Comparison of ENCODE assay signal across 9 cellular contexts in the genomic region with DNA sequence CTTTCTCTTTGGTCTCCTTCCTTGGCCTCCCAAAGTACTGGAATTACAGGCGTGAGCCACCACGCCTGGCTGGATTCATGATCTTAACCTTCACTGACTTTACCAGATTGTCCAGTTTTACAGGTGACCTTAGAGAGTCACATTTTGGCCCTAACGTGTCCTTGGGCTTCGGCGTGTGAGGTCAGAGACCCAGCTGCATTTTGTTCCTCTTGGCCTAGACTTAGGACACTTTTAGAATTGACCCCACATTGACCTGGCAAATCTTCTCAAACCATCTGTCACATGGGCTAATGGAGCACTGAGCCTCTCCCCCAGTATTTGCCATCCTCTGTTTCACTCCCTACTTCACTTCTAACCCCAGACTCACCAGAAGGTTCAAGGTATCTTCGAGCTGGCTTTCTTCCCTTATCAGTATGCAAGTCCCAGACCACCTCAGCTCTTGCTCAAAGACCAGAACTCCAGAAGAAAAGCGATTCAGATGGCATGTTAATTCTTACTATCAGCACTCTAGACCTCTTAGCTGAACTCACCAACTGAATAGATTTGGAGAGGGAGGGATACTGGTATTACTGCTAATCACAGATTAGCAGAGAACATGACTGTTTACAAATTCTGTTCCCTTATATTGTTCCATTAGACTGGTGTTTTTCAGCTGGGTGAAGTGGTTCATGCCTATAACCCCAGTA. TPM values are rescaled to one million over a fixed set of nuclear protein-coding genes. Genes with fewer than 3 reads are reported as not detected.
A peak's percentile ranks its signal among the peaks of the same experiment; 100 is the strongest.
DNase-seq lines count a peak whose midpoint lies in the region; ATAC-seq and TF ChIP-seq lines count a peak whose summit lies in the region.
"Had no signal": no experiment of that assay in that cellular context is flagged by ENCODE, and none has a peak within 500 bp of the region (broad histone marks: within the 10 kb centered on the region; RNA-seq: fewer than 3 reads in every experiment).

No MANE protein-coding gene starts in this region.

- no peaks in the 10 kb centered on the region for H4K20me1 ChIP-seq in GM23248 (ENCODE audit: insufficient read depth)

- peaks cover 29% of the 10 kb centered on the region for H3K79me2 ChIP-seq in GM23248 (ENCODE audit: insufficient read depth)

- peaks cover 5% of the 10 kb centered on the region; the same call in 1 of the 2 replicates for H3F3A ChIP-seq in GM23248 (ENCODE audit: insufficient read depth)

- H3K27ac ChIP-seq in GM23248 = no peak overlapping the region

- no peaks in the 10 kb centered on the region for H3K36me3 ChIP-seq in GM23248 (ENCODE audit: low read depth)

- 85 to 86% methylated on average over 7 of the region's 7 CpGs for WGBS in GM23248 (ENCODE audit: low coverage in 1 of 2, low lambda C conversion rate in 2 of 2, missing lambda C conversion rate in 2 of 2), 2 experiments

- TF ChIP-seq CTCF in chondrocyte (IDR thresholded peaks at IDR 0.05) = no peak
- TF ChIP-seq CTCF in progenitor cell of endocrine pancreas (IDR thresholded peaks at IDR 0.05; ENCODE audit: unreplicated experiment) = no peak

- H3K9me2 ChIP-seq in GM23248 (ENCODE audit: insufficient read depth) = no peaks in the 10 kb centered on the region

- no peak overlapping the region for H3K4me3 ChIP-seq in GM23248

- H3K4me1 Mint-ChIP-seq in chondrocyte (ENCODE audit: low read depth) = peaks cover 24% of the 10 kb centered on the region
- peaks cover 25% of the 10 kb centered on the region for H3K4me1 Mint-ChIP-seq in progenitor cell of endocrine pancreas (ENCODE audit: low read depth)

- DNase-seq in CMK (ENCODE audit: low read depth) = peak; percentile 38
- DNase-seq in NCI-H82 (lab: John Stamatoyannopoulos, UW) = peak; percentile 95
- DNase-seq in chondrocyte (ENCODE audit: low spot score) = peak; percentile 18
- no peak for DNase-seq in progenitor cell of endocrine pancreas (ENCODE audit: low spot score, unreplicated experiment)
- DNase-seq in GM23248 = no peak
- DNase-seq in stimulated activated naive CD4-positive, alpha-beta T cell (lab: John Stamatoyannopoulos, UW) = no peak
- DNase-seq in NCI-H2029 treated with DMSO at 0.1 percent for 48 hours (lab: John Stamatoyannopoulos, UW) = no peak
- DNase-seq: GDM1 had no signal

- H3K36me3 Mint-ChIP-seq in chondrocyte (ENCODE audit: low read depth) (peaks cover 5% of the 10 kb centered on the region), progenitor cell of endocrine pancreas (ENCODE audit: insufficient read depth) (peaks cover 2% of the 10 kb centered on the region)

- H3K4me3 Mint-ChIP-seq in chondrocyte (ENCODE audit: unreplicated experiment) = no peak overlapping the region
- peak overlapping the region; percentile 70 for H3K4me3 Mint-ChIP-seq in progenitor cell of endocrine pancreas (ENCODE audit: low read depth)

- H3K4me2 ChIP-seq in GM23248 (ENCODE audit: unreplicated experiment) = no peak overlapping the region

- H3K27ac Mint-ChIP-seq in chondrocyte (ENCODE audit: unreplicated experiment) = no peak overlapping the region
- peak overlapping the region; percentile 82 for H3K27ac Mint-ChIP-seq in progenitor cell of endocrine pancreas

- H3K9ac ChIP-seq in GM23248 = no peak overlapping the region

- H3K4me1 ChIP-seq in GM23248 (ENCODE audit: insufficient read depth) = no peaks in the 10 kb centered on the region; the same call in 1 of the 2 replicates

- no peak for ATAC-seq in GM18870 (IDR thresholded peaks at IDR 0.05; ENCODE audit: unreplicated experiment)

- in situ Hi-C loops in GM23248 (cut with MboI) = no loop called here

- H3K27me3 Mint-ChIP-seq in chondrocyte (ENCODE audit: low read depth) (no peaks in the 10 kb centered on the region), progenitor cell of endocrine pancreas (no peaks in the 10 kb centered on the region)

- H3K27me3 ChIP-seq in GM23248 (replicated peaks; ENCODE audit: insufficient read depth) = no peaks in the 10 kb centered on the region

- no peaks in the 10 kb centered on the region for H3K9me3 ChIP-seq in GM23248 (ENCODE audit: low read depth)

- no peak overlapping the region for H2AFZ ChIP-seq in GM23248

- no peaks in the 10 kb centered on the region for H3K9me3 Mint-ChIP-seq in chondrocyte (ENCODE audit: low read depth)
- H3K9me3 Mint-ChIP-seq in progenitor cell of endocrine pancreas (ENCODE audit: low read depth) = no peaks in the 10 kb centered on the region

RNA-seq across cellular contexts. Expression of gene CYTH1, which starts 1.8 kb away (rescaled TPM):
- total RNA-seq in chondrocyte (79.2 to 155 TPM (median 80.8 TPM) in 3 replicates), progenitor cell of endocrine pancreas (30.1 and 33.3 TPM in 2 replicates)
- 10.4 and 16.8 TPM in 2 replicates for total RNA-seq in GM23248 (2014; rRNA removed; shearing (Covaris generic))
- 11.7 TPM in 2 replicates for polyA plus RNA-seq in GM23248 (2016; fragmentation: Nextera tagmentation; extraction: Ambion mirVana)

RNA-seq across cellular contexts. Expression of gene USP36, which starts 56.8 kb away (rescaled TPM):
- total RNA-seq in chondrocyte = 45.1 to 51.2 TPM (median 49.6 TPM) in 3 replicates
- total RNA-seq in progenitor cell of endocrine pancreas = 54.1 and 54.9 TPM in 2 replicates
- total RNA-seq in GM23248 (2014; rRNA removed; shearing (Covaris generic)) = 30.2 and 35.5 TPM in 2 replicates
- polyA plus RNA-seq in GM23248 (2016; fragmentation: Nextera tagmentation; extraction: Ambion mirVana) = 19.9 and 22.3 TPM in 2 replicates

Comparison
In these comparisons a context has a peak if more than half of its experiments do, and no peak if none do; other contexts are left out.
1. DNase-seq: peak in CMK (single experiment), NCI-H82 (single experiment) and chondrocyte (single experiment); none in progenitor cell of endocrine pancreas (single experiment), GM23248 (single experiment), stimulated activated naive CD4-positive, alpha-beta T cell (0 of 6) and NCI-H2029 treated with DMSO at 0.1 percent for 48 hours (single experiment).